In genomic region chr7:38248069-38248567, GRCh38 we compare ENCODE assay signal across 18 cellular contexts.
"Had no signal": no experiment of that assay in that cellular context is flagged by ENCODE, and none has a peak within 500 bp of the region (broad histone marks: within the 10 kb centered on the region; RNA-seq: fewer than 3 reads in every experiment).

No MANE protein-coding gene starts in this region.

- FAIRE-seq: colon, keratinocyte had no signal

- H3K36me3 ChIP-seq: lower lobe of right lung, spleen had no signal

- H3K27me3 ChIP-seq: body of pancreas, spleen, testis had no signal

- H3K9me3 Mint-ChIP-seq: activated naive CD4-positive, alpha-beta T cell treated with anti-CD3 and anti-CD28 coated beads, Interleukin-2, amount 50 U/mL, for 72 hours; nephron progenitor cell; type B pancreatic cell had no signal

- H3K4me1 ChIP-seq: body of pancreas, lower lobe of right lung, testis had no signal

- H3K4me3 Mint-ChIP-seq: nephron progenitor cell, type B pancreatic cell had no signal

- H3K36me3 Mint-ChIP-seq: activated naive CD4-positive, alpha-beta T cell treated with anti-CD3 and anti-CD28 coated beads, Interleukin-2, amount 50 U/mL, for 72 hours; type B pancreatic cell had no signal

- DNase-seq: activated CD4-positive, alpha-beta T cell treated with anti-CD3 and anti-CD28 coated beads, Interleukin-2, amount 50 U/mL, for 1 hour; activated gamma-delta T cell treated with Interleukin-2 at 50 U/mL for 16 hours; body of pancreas; caudate nucleus; foreskin melanocyte; hypothalamus; lower lobe of right lung; nephron progenitor cell; retina; spleen; T-helper 1 cell; testis had no signal

- H3K4me3 ChIP-seq: body of pancreas, lower lobe of right lung, SK-N-MC, testis had no signal

- H3K27ac ChIP-seq: body of pancreas, lower lobe of right lung, SK-N-MC, testis had no signal

- H3K27ac Mint-ChIP-seq: activated naive CD4-positive, alpha-beta T cell treated with anti-CD3 and anti-CD28 coated beads, Interleukin-2, amount 50 U/mL, for 72 hours; nephron progenitor cell; type B pancreatic cell had no signal

- ATAC-seq: activated CD4-positive, CD25-positive, alpha-beta regulatory T cell treated with anti-CD3 and anti-CD28 coated beads, Interleukin-2, amount 50 U/mL, for 24 hours; body of pancreas; lower lobe of right lung had no signal

- H3K9me3 ChIP-seq: body of pancreas, lower lobe of right lung, spleen, testis had no signal
